8 cellular contexts compared by ENCODE assay signal in genomic region chr20:46348972-46349741, GRCh38. TPM values are rescaled to one million over a fixed set of nuclear protein-coding genes. Genes with fewer than 3 reads are reported as not detected.
DNase-seq lines count a peak whose midpoint lies in the region; ATAC-seq and TF ChIP-seq lines count a peak whose summit lies in the region.

No MANE protein-coding gene starts in this region.

- H3K4me1 ChIP-seq in RWPE2 (ENCODE audit: insufficient read depth, poor library complexity, severe bottlenecking) (no peaks in the 10 kb centered on the region), right atrium auricular region (peaks cover 0 to 14% of the 10 kb centered on the region in 2 donors)

- intact Hi-C loops in sciatic nerve (cut with DNase I) = no loop called here

- no peak overlapping the region for H3K4me3 ChIP-seq in HFF-Myc (replicated peaks; ENCODE audit: low read depth, low read length)
- H3K4me3 ChIP-seq in RWPE2 (ENCODE audit: severe bottlenecking) = no peak overlapping the region
- no peak overlapping the region for H3K4me3 ChIP-seq in right atrium auricular region

- peak; percentile 89 for TF ChIP-seq CTCF in C4-2B (conservative IDR thresholded peaks at IDR 0.05)
- peak; percentile 77 for TF ChIP-seq CTCF in HFF-Myc (IDR thresholded peaks at IDR 0.05; ENCODE audit: low read depth, low read length, missing control alignments)
- TF ChIP-seq CTCF in RWPE2 (IDR thresholded peaks at IDR 0.05; ENCODE audit: poor library complexity, severe bottlenecking) = peak; percentile 94
- TF ChIP-seq CTCF in right atrium auricular region (IDR thresholded peaks at IDR 0.05) = peak; percentile 73 to 84

- H3K9me3 ChIP-seq in RWPE2 (ENCODE audit: severe bottlenecking) (no peaks in the 10 kb centered on the region), right atrium auricular region (no peaks in the 10 kb centered on the region)

- no peak overlapping the region for H3K27ac ChIP-seq in C4-2B
- no peak overlapping the region for H3K27ac ChIP-seq in RWPE2 (ENCODE audit: poor library complexity, severe bottlenecking)
- peak overlapping the region; percentile 43 for H3K27ac ChIP-seq in angular gyrus (ENCODE audit: low read depth, low read length)
- no peak overlapping the region for H3K27ac ChIP-seq in right atrium auricular region

- ATAC-seq in RWPE2 (ENCODE audit: low read depth) (peak; percentile 18), sciatic nerve (peak; percentile 80), GM18520 (IDR thresholded peaks at IDR 0.05; ENCODE audit: unreplicated experiment) (no peak), HG02763 (IDR thresholded peaks at IDR 0.05; ENCODE audit: unreplicated experiment) (no peak)

- H3K36me3 ChIP-seq in RWPE2 (ENCODE audit: low read depth) = peaks cover 12% of the 10 kb centered on the region
- no peaks in the 10 kb centered on the region for H3K36me3 ChIP-seq in right atrium auricular region

- no peaks in the 10 kb centered on the region for H3K27me3 ChIP-seq in RWPE2 (ENCODE audit: insufficient read depth, poor library complexity, severe bottlenecking)
- no peaks in the 10 kb centered on the region for H3K27me3 ChIP-seq in right atrium auricular region

- DNase-seq in HFF-Myc (ENCODE audit: extremely low read depth, low read depth) = no peak
- DNase-seq in RWPE2 (ENCODE audit: low spot score) = no peak
- DNase-seq in right atrium auricular region (ENCODE audit: low spot score) = no peak
- DNase-seq in sciatic nerve (ENCODE audit: low spot score) = peak; percentile 82

RNA-seq across cellular contexts. Expression of gene CDH22, which starts 40.9 kb away (rescaled TPM):
- total RNA-seq in right atrium auricular region (1 to 10 TPM in 1 of 2 donors, under 1 TPM in 1; 0.67 to 4.4 TPM), sciatic nerve (0.40 TPM)

RNA-seq across cellular contexts. Expression of gene ELMO2, which starts 57.3 kb away (rescaled TPM):
- total RNA-seq in right atrium auricular region (10 to 100 TPM; 29.4 to 32.7 TPM), sciatic nerve (84.9 TPM)

Comparison
In these comparisons a context has a peak if more than half of its experiments do, and no peak if none do; other contexts are left out.
1. ATAC-seq: peak in RWPE2 (single experiment) and sciatic nerve (single experiment); none in GM18520 (single experiment) and HG02763 (single experiment).
2. Peak in every context shown above with its lines, with median percentiles within 50 percentile points of each other: CTCF ChIP-seq.